ENCODE assay signal across 15 cellular contexts in genomic region chr9:19470981-19471650, GRCh38.
DNase-seq lines count a peak whose midpoint lies in the region; ATAC-seq and TF ChIP-seq lines count a peak whose summit lies in the region.
"Had no signal": no experiment of that assay in that cellular context is flagged by ENCODE, and none has a peak within 500 bp of the region (broad histone marks: within the 10 kb centered on the region; RNA-seq: fewer than 3 reads in every experiment).

No MANE protein-coding gene starts in this region.

- DNase-seq in DMS 273 (lab: John Stamatoyannopoulos, UW; ENCODE audit: unreplicated experiment) (peak; percentile 29), DMS 273 treated with DMSO at 0.1 percent for 48 hours (lab: John Stamatoyannopoulos, UW) (no peak), fibroblast of the aortic adventitia (ENCODE audit: low read depth) (peak; percentile 39), mesenteric fat pad (ENCODE audit: low spot score) (peak; percentile 43), superior temporal gyrus (ENCODE audit: extremely low spot score) (peak; percentile 83), T-cell (no peak)
- DNase-seq: cortex of kidney had no signal

- H3K27me3 Mint-ChIP-seq in T-cell = no peaks in the 10 kb centered on the region

- POLR2A ChIA-PET in T-cell (lab: Charles Lee) = no interaction called here

- no peaks in the 10 kb centered on the region for H3K9me3 Mint-ChIP-seq in T-cell
- H3K9me3 Mint-ChIP-seq: activated CD4-positive, alpha-beta T cell treated with anti-CD3 and anti-CD28 coated beads, Interleukin-2, amount 10 ng/mL, durations not matched to agents 7 days and 5 days; activated naive CD4-positive, alpha-beta T cell treated with anti-CD3 and anti-CD28 coated beads for 36 hours; activated T-cell treated with anti-CD3 and anti-CD28 coated beads, Interleukin-2, amount 50 U/mL, for 72 hours; nephron progenitor cell had no signal

- H3K36me3 Mint-ChIP-seq in T-cell = no peaks in the 10 kb centered on the region

- peak overlapping the region; percentile 2 for H3K4me3 ChIP-seq in fibroblast of the aortic adventitia (ENCODE audit: low read depth, low read length)
- H3K4me3 ChIP-seq: mucosa of descending colon, sigmoid colon had no signal

- H3K4me1 Mint-ChIP-seq in T-cell = peaks cover 6 to 12% (median 11%) of the 10 kb centered on the region in 3 donors

- CTCF ChIA-PET in T-cell (lab: Charles Lee) = interaction anchor here in 1 of 2 donors (0.6 to 1.0 kb wide), 2 partner anchors 12 to 1726 kb away, joined by 3 to 4 read pairs; no protein-coding TSS in a partner anchor

- ATAC-seq in T-cell (replicated peaks in 1 of 4) (no peak), GM18502 (IDR thresholded peaks at IDR 0.05; ENCODE audit: poor library complexity, unreplicated experiment) (no peak), GM19397 (IDR thresholded peaks at IDR 0.05; ENCODE audit: unreplicated experiment) (no peak)

- no peak for TF ChIP-seq CTCF in fibroblast of the aortic adventitia (IDR thresholded peaks at IDR 0.05; ENCODE audit: insufficient read depth, low read length)

- H3K4me3 Mint-ChIP-seq in T-cell = no peak overlapping the region

- H3K27ac Mint-ChIP-seq in T-cell = no peak overlapping the region
- H3K27ac Mint-ChIP-seq: activated CD4-positive, alpha-beta T cell treated with anti-CD3 and anti-CD28 coated beads, Interleukin-2, amount 10 ng/mL, durations not matched to agents 7 days and 5 days; activated naive CD4-positive, alpha-beta T cell treated with anti-CD3 and anti-CD28 coated beads for 36 hours; activated T-cell treated with anti-CD3 and anti-CD28 coated beads, Interleukin-2, amount 50 U/mL, for 72 hours; nephron progenitor cell had no signal

Comparison
In these comparisons a context has a peak if more than half of its experiments do, and no peak if none do; other contexts are left out.
1. DNase-seq: peak in DMS 273 (single experiment), fibroblast of the aortic adventitia (single experiment), mesenteric fat pad (single experiment) and superior temporal gyrus (single experiment); none in DMS 273 treated with DMSO at 0.1 percent for 48 hours (single experiment) and T-cell (0 of 34).